ENCODE assay signal across 8 cellular contexts in genomic region chr1:19210772-19211549, GRCh38. TPM values are rescaled to one million over a fixed set of nuclear protein-coding genes. Genes with fewer than 3 reads are reported as not detected.
DNase-seq lines count a peak whose midpoint lies in the region; ATAC-seq and TF ChIP-seq lines count a peak whose summit lies in the region.

No MANE protein-coding gene starts in this region.

- H3K27ac ChIP-seq in PC-9 = peak overlapping the region; percentile 81

- peak overlapping the region; percentile 97 for H3K27ac Mint-ChIP-seq in activated CD4-positive, alpha-beta T cell treated with anti-CD3 and anti-CD28 coated beads for 36 hours
- peak overlapping the region; percentile 93 to 96 for H3K27ac Mint-ChIP-seq in effector memory CD8-positive, alpha-beta T cell
- H3K27ac Mint-ChIP-seq in nephron = peak overlapping the region; percentile 93 to 98 (median 96)

- H3K27me3 ChIP-seq in PC-9 (ENCODE audit: insufficient read depth, low read depth) = no peaks in the 10 kb centered on the region

- peak overlapping the region; percentile 85 for H3K4me3 ChIP-seq in PC-9

- H3K4me1 ChIP-seq in PC-9 (replicated peaks; ENCODE audit: insufficient read depth) = peaks cover 19% of the 10 kb centered on the region

- H3K9me3 Mint-ChIP-seq in activated CD4-positive, alpha-beta T cell treated with anti-CD3 and anti-CD28 coated beads for 36 hours (ENCODE audit: low read depth) = no peaks in the 10 kb centered on the region
- no peaks in the 10 kb centered on the region for H3K9me3 Mint-ChIP-seq in effector memory CD8-positive, alpha-beta T cell
- H3K9me3 Mint-ChIP-seq in nephron = no peaks in the 10 kb centered on the region

- no peak for ATAC-seq in activated CD4-positive, alpha-beta T cell treated with anti-CD3 and anti-CD28 coated beads for 36 hours
- ATAC-seq in effector memory CD8-positive, alpha-beta T cell (replicated peaks) = no peak

- H3K36me3 Mint-ChIP-seq in activated CD4-positive, alpha-beta T cell treated with anti-CD3 and anti-CD28 coated beads for 36 hours (ENCODE audit: low read depth) = peaks cover 41% of the 10 kb centered on the region
- H3K36me3 Mint-ChIP-seq in effector memory CD8-positive, alpha-beta T cell (ENCODE audit: insufficient read depth) = peaks cover 20% of the 10 kb centered on the region
- peaks cover 12% of the 10 kb centered on the region for H3K36me3 Mint-ChIP-seq in nephron (ENCODE audit: low read depth)

- peak; percentile 24 for DNase-seq in activated CD4-positive, alpha-beta T cell treated with anti-CD3 and anti-CD28 coated beads for 36 hours
- no peak for DNase-seq in activated CD4-positive, alpha-beta T cell treated with anti-CD3 and anti-CD28 coated beads, Interleukin-2, amount 50 U/mL, for 4 hours
- no peak for DNase-seq in PC-9
- DNase-seq in effector memory CD8-positive, alpha-beta T cell = no peak
- DNase-seq in NCI-H146 treated with DMSO at 0.1 percent for 48 hours (lab: John Stamatoyannopoulos, UW; ENCODE audit: unreplicated experiment) = no peak
- no peak for DNase-seq in COLO829 (ENCODE audit: low spot score)
- DNase-seq in effector CD8-positive, alpha-beta T cell (lab: John Stamatoyannopoulos, UW) = no peak

- peaks cover 11% of the 10 kb centered on the region; the same call in 1 of the 2 replicates for H3F3A ChIP-seq in PC-9 (ENCODE audit: insufficient read depth, low read depth)

- no peaks in the 10 kb centered on the region for H3K9me2 ChIP-seq in PC-9 (ENCODE audit: insufficient read depth)

- H3K4me3 Mint-ChIP-seq in activated CD4-positive, alpha-beta T cell treated with anti-CD3 and anti-CD28 coated beads for 36 hours = peak overlapping the region; percentile 87
- H3K4me3 Mint-ChIP-seq in effector memory CD8-positive, alpha-beta T cell = peak overlapping the region; percentile 85 to 89
- H3K4me3 Mint-ChIP-seq in nephron = peak overlapping the region; percentile 91 to 96 (median 94)

- POLR2A ChIA-PET in activated CD4-positive, alpha-beta T cell treated with anti-CD3 and anti-CD28 coated beads for 36 hours (lab: Charles Lee) = interaction anchor here (0.6 to 1.4 kb wide), 7 partner anchors 10 to 1298 kb away, joined by 3 to 4 read pairs (median 3); no protein-coding TSS in a partner anchor
- POLR2A ChIA-PET in PC-9 (lab: Charles Lee; ENCODE audit: unreplicated experiment) = interaction anchor here (0.6 to 0.7 kb wide), 2 partner anchors 11 to 53 kb away, joined by 4 to 7 read pairs; no protein-coding TSS in a partner anchor

- peaks cover 66% of the 10 kb centered on the region for H3K79me2 ChIP-seq in PC-9 (ENCODE audit: low read depth)

- H2AFZ ChIP-seq in PC-9 = peak overlapping the region; percentile 90

- H3K27me3 Mint-ChIP-seq in activated CD4-positive, alpha-beta T cell treated with anti-CD3 and anti-CD28 coated beads for 36 hours = no peaks in the 10 kb centered on the region
- H3K27me3 Mint-ChIP-seq in effector memory CD8-positive, alpha-beta T cell = no peaks in the 10 kb centered on the region
- H3K27me3 Mint-ChIP-seq in nephron (ENCODE audit: low read depth) = no peaks in the 10 kb centered on the region

- H3K36me3 ChIP-seq in PC-9 (ENCODE audit: low read depth) = no peaks in the 10 kb centered on the region

- BruUV-seq in PC-9 (replicated peaks; lab: Mats Ljungman, UMichigan) = TSS peak; percentile 66

- H3K9me3 ChIP-seq in PC-9 (ENCODE audit: insufficient read depth, low read depth) = no peaks in the 10 kb centered on the region

- peak overlapping the region; percentile 94 for H3K4me2 ChIP-seq in PC-9

- CTCF ChIA-PET in activated CD4-positive, alpha-beta T cell treated with anti-CD3 and anti-CD28 coated beads for 36 hours (lab: Charles Lee) = interaction anchor here (0.7 to 1.9 kb wide), 9 partner anchors 9 to 327 kb away, joined by 3 to 7 read pairs (median 4); no protein-coding TSS in a partner anchor
- CTCF ChIA-PET in PC-9 (lab: Charles Lee) = no interaction called here

- H3K4me1 Mint-ChIP-seq in activated CD4-positive, alpha-beta T cell treated with anti-CD3 and anti-CD28 coated beads for 36 hours = peaks cover 62% of the 10 kb centered on the region
- peaks cover 27 to 51% of the 10 kb centered on the region in 2 donors for H3K4me1 Mint-ChIP-seq in effector memory CD8-positive, alpha-beta T cell (ENCODE audit: low read depth in 2 of 2)
- H3K4me1 Mint-ChIP-seq in nephron = peaks cover 45% of the 10 kb centered on the region

- no peak for TF ChIP-seq CTCF in PC-9 (conservative IDR thresholded peaks at IDR 0.05)
- no peak for TF ChIP-seq CTCF in nephron (IDR thresholded peaks at IDR 0.05; ENCODE audit: unreplicated experiment in 3 of 3)

- peaks cover 13% of the 10 kb centered on the region for H4K20me1 ChIP-seq in PC-9 (ENCODE audit: insufficient read depth)

- intact Hi-C loops in activated CD4-positive, alpha-beta T cell treated with anti-CD3 and anti-CD28 coated beads for 36 hours (cut with DNase I, micrococcal nuclease) = loop anchor here (1.0 to 5.0 kb wide), 13 partner anchors 24 to 386 kb away; partner anchors contain the start of genes IFFO2 (in 2 of the 2), AKR7A2 (in 1 of the 2), ALDH4A1 (in 1 of the 2) and CAPZB (in 1 of the 2)
- intact Hi-C loops in PC-9 (cut with micrococcal nuclease; ENCODE audit: unreplicated experiment) = no loop called here

RNA-seq across cellular contexts. Expression of gene UBR4, which starts 0.9 kb away (rescaled TPM):
- total RNA-seq in activated CD4-positive, alpha-beta T cell treated with anti-CD3 and anti-CD28 coated beads for 36 hours = 100 to 1,000 TPM; 117 to 147 TPM
- total RNA-seq in PC-9 (2021) = 117 and 126 TPM in 2 replicates

RNA-seq across cellular contexts. Expression of gene EMC1, which starts 40.4 kb away (rescaled TPM):
- 10 to 100 TPM; 45.0 to 59.0 TPM for total RNA-seq in activated CD4-positive, alpha-beta T cell treated with anti-CD3 and anti-CD28 coated beads for 36 hours
- 40.7 and 45.8 TPM in 2 replicates for total RNA-seq in PC-9 (2021)

RNA-seq across cellular contexts. Expression of gene MRTO4, which starts 40.6 kb away (rescaled TPM):
- total RNA-seq in activated CD4-positive, alpha-beta T cell treated with anti-CD3 and anti-CD28 coated beads for 36 hours = 10 to 100 TPM; 82.6 to 95.0 TPM
- 29.0 and 32.4 TPM in 2 replicates for total RNA-seq in PC-9 (2021)
